9 cellular contexts compared by ENCODE assay signal in the genomic region with DNA sequence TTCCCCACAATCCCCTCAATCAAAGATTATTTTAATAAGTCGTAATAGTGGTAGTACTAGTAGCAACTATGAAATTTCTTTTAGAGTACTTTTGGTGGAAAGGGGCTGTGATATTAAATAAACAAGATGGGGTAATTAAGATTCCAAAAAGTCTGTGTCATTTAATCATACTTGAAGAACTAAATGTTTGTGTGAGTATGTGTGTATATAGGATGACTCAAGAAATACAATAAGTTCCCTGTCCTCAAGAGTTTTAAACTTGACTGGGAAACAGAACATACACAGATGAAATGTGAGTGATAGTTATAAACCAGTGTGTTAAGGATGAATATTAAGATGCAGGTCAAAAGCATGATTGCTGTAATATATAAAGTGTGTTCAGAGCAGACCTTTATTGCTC. TPM values are rescaled to one million over a fixed set of nuclear protein-coding genes. Genes with fewer than 3 reads are reported as not detected.
DNase-seq lines count a peak whose midpoint lies in the region; ATAC-seq and TF ChIP-seq lines count a peak whose summit lies in the region.
"Had no signal": no experiment of that assay in that cellular context is flagged by ENCODE, and none has a peak within 500 bp of the region (broad histone marks: within the 10 kb centered on the region; RNA-seq: fewer than 3 reads in every experiment).

No MANE protein-coding gene starts in this region.

- peak; percentile 26 for DNase-seq in H4 (ENCODE audit: low spot score)
- DNase-seq in WTC11 (ENCODE audit: low spot score), result no peak
- DNase-seq in foreskin melanocyte, result peak; percentile 45
- DNase-seq in stimulated activated naive B cell treated with anti-CD40 and anti-IgM and Interleukin-4, amounts not matched to agents 10 μg/mL and 1 μg/mL and 100 μg/mL, for 72 hours, result no peak
- DNase-seq in BE2C, result no peak
- DNase-seq in nucleus accumbens (lab: John Stamatoyannopoulos, UW), result no peak
- DNase-seq in NCI-H82 (lab: John Stamatoyannopoulos, UW), result no peak
- DNase-seq: anterior cingulate cortex, posterior cingulate gyrus had no signal

- H3K27me3 Mint-ChIP-seq in WTC11 (ENCODE audit: low read depth), result peaks cover 9% of the 10 kb centered on the region
- peaks cover 0 to 2% of the 10 kb centered on the region in 2 donors for H3K27me3 Mint-ChIP-seq in stimulated activated naive B cell treated with anti-CD40 and anti-IgM and Interleukin-4, amounts not matched to agents 10 μg/mL and 1 μg/mL and 100 μg/mL, for 72 hours

- POLR2A ChIA-PET in WTC11 (lab: Charles Lee), result no interaction called here

- H3K9me3 Mint-ChIP-seq in WTC11, result peaks cover 22% of the 10 kb centered on the region
- no peaks in the 10 kb centered on the region for H3K9me3 Mint-ChIP-seq in stimulated activated naive B cell treated with anti-CD40 and anti-IgM and Interleukin-4, amounts not matched to agents 10 μg/mL and 1 μg/mL and 100 μg/mL, for 72 hours

- peaks cover 43% of the 10 kb centered on the region for H3K36me3 Mint-ChIP-seq in WTC11
- H3K36me3 Mint-ChIP-seq in stimulated activated naive B cell treated with anti-CD40 and anti-IgM and Interleukin-4, amounts not matched to agents 10 μg/mL and 1 μg/mL and 100 μg/mL, for 72 hours, result peaks cover 20 to 30% of the 10 kb centered on the region in 2 donors

- no peaks in the 10 kb centered on the region for H3K9me3 ChIP-seq in BE2C

- H3K36me3 ChIP-seq in BE2C, result no peaks in the 10 kb centered on the region

- H3K27me3 ChIP-seq in BE2C, result no peaks in the 10 kb centered on the region

- peak overlapping the region; percentile 92 for H3K4me3 Mint-ChIP-seq in WTC11
- no peak overlapping the region for H3K4me3 Mint-ChIP-seq in stimulated activated naive B cell treated with anti-CD40 and anti-IgM and Interleukin-4, amounts not matched to agents 10 μg/mL and 1 μg/mL and 100 μg/mL, for 72 hours

- CTCF ChIA-PET in WTC11 (lab: Charles Lee), result interaction anchor here (1.0 to 1.5 kb wide), 2 partner anchors 68 to 253 kb away, joined by 3 read pairs; no protein-coding TSS in a partner anchor

- no peak overlapping the region for H3K27ac Mint-ChIP-seq in WTC11
- peak overlapping the region; percentile 9 for H3K27ac Mint-ChIP-seq in stimulated activated naive B cell treated with anti-CD40 and anti-IgM and Interleukin-4, amounts not matched to agents 10 μg/mL and 1 μg/mL and 100 μg/mL, for 72 hours

- H3K4me1 Mint-ChIP-seq in WTC11, result peaks cover 48% of the 10 kb centered on the region
- H3K4me1 Mint-ChIP-seq in stimulated activated naive B cell treated with anti-CD40 and anti-IgM and Interleukin-4, amounts not matched to agents 10 μg/mL and 1 μg/mL and 100 μg/mL, for 72 hours, result peaks cover 25 to 49% of the 10 kb centered on the region in 2 donors

- no peak for ATAC-seq in WTC11
- no peak for ATAC-seq in stimulated activated naive B cell treated with anti-CD40 and anti-IgM and Interleukin-4, amounts not matched to agents 10 μg/mL and 1 μg/mL and 100 μg/mL, for 72 hours (replicated peaks)

- TF ChIP-seq CTCF in WTC11 (IDR thresholded peaks at IDR 0.05) (no peak), BE2C (IDR thresholded peaks at IDR 0.05; ENCODE audit: low read depth, low read length) (no peak)

- no peak overlapping the region for H3K4me3 ChIP-seq in BE2C (ENCODE audit: low read depth, low read length)

- no peaks in the 10 kb centered on the region for H3K4me1 ChIP-seq in BE2C

TF ChIP-seq in WTC11, 78 proteins besides CTCF, POLR2A, EP300 and RAD21:
- TF ChIP-seq OVOL2 (CRISPR knock-in tag; IDR thresholded peaks at IDR 0.05; ENCODE audit: borderline replicate concordance), result no peak
- no peak for TF ChIP-seq SP1 (CRISPR knock-in tag; conservative IDR thresholded peaks at IDR 0.05)
- TF ChIP-seq, protein P1, sequence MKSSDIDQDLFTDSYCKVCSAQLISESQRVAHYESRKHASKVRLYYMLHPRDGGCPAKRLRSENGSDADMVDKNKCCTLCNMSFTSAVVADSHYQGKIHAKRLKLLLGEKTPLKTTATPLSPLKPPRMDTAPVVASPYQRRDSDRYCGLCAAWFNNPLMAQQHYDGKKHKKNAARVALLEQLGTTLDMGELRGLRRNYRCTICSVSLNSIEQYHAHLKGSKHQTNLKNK (CRISPR knock-in tag; IDR thresholded peaks at IDR 0.05), result no peak

RNA-seq across cellular contexts. Expression of gene ALDH3A2, which starts 2.3 kb away (rescaled TPM):
- total RNA-seq in H4 (2014; rRNA removed; shearing (Covaris generic)), result 158 and 160 TPM in 2 replicates
- total RNA-seq in WTC11 (2021), result 68.5 to 84.3 TPM (median 80.6 TPM) in 3 replicates
- 22.5 TPM for polyA plus RNA-seq in BE2C (2012; ENCODE audit: insufficient read depth, insufficient read length, low read depth)

Comparison
In these comparisons a context has a peak if more than half of its experiments do, and no peak if none do; other contexts are left out.
1. DNase-seq: peak in H4 (single experiment) and foreskin melanocyte (single experiment); none in WTC11 (single experiment), stimulated activated naive B cell treated with anti-CD40 and anti-IgM and Interleukin-4, amounts not matched to agents 10 μg/mL and 1 μg/mL and 100 μg/mL, for 72 hours (single experiment), BE2C (single experiment), nucleus accumbens (0 of 56) and NCI-H82 (single experiment).